ENCODE assay signal across 31 cellular contexts in the genomic region with DNA sequence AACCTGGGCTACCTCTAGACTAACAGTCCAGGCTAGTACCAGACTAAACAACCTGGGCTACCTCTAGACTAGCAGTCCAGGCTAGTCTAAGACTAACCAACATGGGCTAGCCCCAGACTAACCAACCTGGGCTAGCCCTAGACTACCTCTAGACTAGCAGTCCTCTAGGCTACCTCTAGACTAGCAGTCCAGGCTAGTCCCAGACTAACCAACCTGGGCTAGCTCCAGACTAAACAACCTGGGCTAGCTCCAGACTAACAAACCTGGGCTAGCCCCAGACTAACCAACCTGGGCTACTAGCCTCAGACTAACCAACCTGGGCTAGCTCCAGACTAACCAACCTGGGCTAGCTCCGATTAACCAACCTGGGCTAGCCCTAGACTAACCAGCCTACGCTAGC. TPM values are rescaled to one million over a fixed set of nuclear protein-coding genes. Genes with fewer than 3 reads are reported as not detected.
"Had no signal": no experiment of that assay in that cellular context is flagged by ENCODE, and none has a peak within 500 bp of the region (broad histone marks: within the 10 kb centered on the region; RNA-seq: fewer than 3 reads in every experiment).

No MANE protein-coding gene starts in this region.

- H3K27me3 Mint-ChIP-seq: activated CD8-positive, alpha-beta T cell treated with anti-CD3 and anti-CD28 coated beads for 36 hours; activated naive CD8-positive, alpha-beta T cell treated with anti-CD3 and anti-CD28 coated beads for 36 hours had no signal

- H3K27me3 ChIP-seq: brain microvascular endothelial cell, SJSA1 had no signal

- H3K36me3 ChIP-seq: brain microvascular endothelial cell, MG63, SJSA1 had no signal

- DNase-seq: activated CD4-positive, alpha-beta T cell treated with anti-CD3 and anti-CD28 coated beads, Interleukin-2, amount 10 ng/mL, durations not matched to agents 24 days and 14 days; activated CD4-positive, alpha-beta T cell treated with anti-CD3 and anti-CD28 coated beads, Interleukin-2, amount 50 U/mL, for 4 hours; activated CD8-positive, alpha-beta T cell treated with anti-CD3 and anti-CD28 coated beads for 36 hours; activated naive CD4-positive, alpha-beta T cell; activated naive CD4-positive, alpha-beta T cell treated with anti-CD3 and anti-CD28 coated beads, Interleukin-2, amount 50 U/mL, for 16 hours; activated naive CD8-positive, alpha-beta T cell treated with anti-CD3 and anti-CD28 coated beads for 36 hours; activated T-cell treated with anti-CD3 and anti-CD28 coated beads, Interleukin-2, amount 50 U/mL, for 1 hour; amniotic stem cell; aorta; brain microvascular endothelial cell; Kasumi-1; KG1; MG63; NCI-H1048; NCI-H1105 treated with DMSO at 0.1 percent for 48 hours; NCI-H1436; NCI-H1694; NCI-H1930; NCI-H345; NCI-H524 treated with DMSO at 0.1 percent for 48 hours; SHP77; SK-N-SH had no signal

- H3K36me3 Mint-ChIP-seq: activated naive CD8-positive, alpha-beta T cell treated with anti-CD3 and anti-CD28 coated beads for 36 hours had no signal

- H3K9ac ChIP-seq: SK-N-SH had no signal

- ATAC-seq: activated CD8-positive, alpha-beta T cell treated with anti-CD3 and anti-CD28 coated beads for 36 hours; Panc1 had no signal

- H3K4me3 ChIP-seq: MG63, SJSA1 had no signal

- H3K9me3 Mint-ChIP-seq: activated naive CD8-positive, alpha-beta T cell treated with anti-CD3 and anti-CD28 coated beads for 36 hours had no signal

- H3K4me1 Mint-ChIP-seq: activated CD4-positive, alpha-beta T cell treated with anti-CD3 and anti-CD28 coated beads, Interleukin-2, amount 10 ng/mL, durations not matched to agents 24 days and 14 days; activated naive CD8-positive, alpha-beta T cell treated with anti-CD3 and anti-CD28 coated beads for 36 hours had no signal

- H3K4me3 Mint-ChIP-seq: activated CD4-positive, alpha-beta T cell treated with anti-CD3 and anti-CD28 coated beads, Interleukin-2, amount 10 ng/mL, durations not matched to agents 24 days and 14 days; activated CD8-positive, alpha-beta T cell treated with anti-CD3 and anti-CD28 coated beads for 36 hours; activated naive CD8-positive, alpha-beta T cell treated with anti-CD3 and anti-CD28 coated beads for 36 hours; activated T-helper 1 cell treated with anti-CD3 and anti-CD28 coated beads, Interleukin-12 subunit alpha, Interleukin-12 subunit beta, Interleukin-2, Interleukin-4 antibody, amounts not matched to agents 30 ng/mL and 10 ng/mL and 1 ng/mL, durations not matched to agents 14 hours and 24 hours and 36 hours; IgD-negative memory B cell; T-helper 1 cell treated with Interleukin-12 subunit alpha and Interleukin-12 subunit beta and Interleukin-4 antibody, amounts not matched to agents 30 μg/mL and 1 μg/mL, for 36 hours; T-helper 2 cell treated with Interferon-gamma antibody and Interleukin-4, amounts not matched to agents 5 μg/mL and 100 μg/mL, for 36 hours had no signal

- H3K27ac Mint-ChIP-seq: activated CD4-positive, alpha-beta T cell treated with anti-CD3 and anti-CD28 coated beads, Interleukin-2, amount 10 ng/mL, durations not matched to agents 24 days and 14 days; activated CD8-positive, alpha-beta T cell treated with anti-CD3 and anti-CD28 coated beads for 36 hours; activated naive CD8-positive, alpha-beta T cell treated with anti-CD3 and anti-CD28 coated beads for 36 hours; activated T-helper 1 cell treated with anti-CD3 and anti-CD28 coated beads, Interleukin-12 subunit alpha, Interleukin-12 subunit beta, Interleukin-2, Interleukin-4 antibody, amounts not matched to agents 30 ng/mL and 10 ng/mL and 1 ng/mL, durations not matched to agents 14 hours and 24 hours and 36 hours; IgD-negative memory B cell; T-helper 1 cell treated with Interleukin-12 subunit alpha and Interleukin-12 subunit beta and Interleukin-4 antibody, amounts not matched to agents 30 μg/mL and 1 μg/mL, for 36 hours; T-helper 2 cell treated with Interferon-gamma antibody and Interleukin-4, amounts not matched to agents 5 μg/mL and 100 μg/mL, for 36 hours had no signal

- H3K27ac ChIP-seq: brain microvascular endothelial cell, SJSA1 had no signal

- H3K4me1 ChIP-seq: SJSA1 had no signal

- H3K4me2 ChIP-seq: SK-N-SH had no signal

- H3K9me3 ChIP-seq: MG63, SJSA1, SK-N-SH had no signal

RNA-seq across cellular contexts. Expression of a gene that starts 2.0 kb away (rescaled TPM):
- total RNA-seq: activated CD4-positive, alpha-beta T cell treated with anti-CD3 and anti-CD28 coated beads, Interleukin-2, amount 10 ng/mL, durations not matched to agents 24 days and 14 days; activated CD8-positive, alpha-beta memory T cell treated with anti-CD3 and anti-CD28 coated beads for 36 hours; activated CD8-positive, alpha-beta T cell treated with anti-CD3 and anti-CD28 coated beads for 36 hours; activated naive CD8-positive, alpha-beta T cell treated with anti-CD3 and anti-CD28 coated beads for 36 hours; activated T-helper 1 cell treated with anti-CD3 and anti-CD28 coated beads, Interleukin-12 subunit alpha, Interleukin-12 subunit beta, Interleukin-2, Interleukin-4 antibody, amounts not matched to agents 30 ng/mL and 10 ng/mL and 1 ng/mL, durations not matched to agents 14 hours and 24 hours and 36 hours; aorta; NCI-H460; RPMI7951; SJSA1 had no signal
- polyA plus RNA-seq: IgD-negative memory B cell, SK-N-SH had no signal

RNA-seq across cellular contexts. Expression of a gene that starts 17.6 kb away (rescaled TPM):
- total RNA-seq: activated CD4-positive, alpha-beta T cell treated with anti-CD3 and anti-CD28 coated beads, Interleukin-2, amount 10 ng/mL, durations not matched to agents 24 days and 14 days; activated CD8-positive, alpha-beta memory T cell treated with anti-CD3 and anti-CD28 coated beads for 36 hours; activated naive CD8-positive, alpha-beta T cell treated with anti-CD3 and anti-CD28 coated beads for 36 hours; activated T-helper 1 cell treated with anti-CD3 and anti-CD28 coated beads, Interleukin-12 subunit alpha, Interleukin-12 subunit beta, Interleukin-2, Interleukin-4 antibody, amounts not matched to agents 30 ng/mL and 10 ng/mL and 1 ng/mL, durations not matched to agents 14 hours and 24 hours and 36 hours; aorta; NCI-H460; RPMI7951; SJSA1 had no signal
- polyA plus RNA-seq: IgD-negative memory B cell, SK-N-SH had no signal

RNA-seq across cellular contexts. Expression of a gene that starts 33.6 kb away (rescaled TPM):
- total RNA-seq: activated CD4-positive, alpha-beta T cell treated with anti-CD3 and anti-CD28 coated beads, Interleukin-2, amount 10 ng/mL, durations not matched to agents 24 days and 14 days; activated CD8-positive, alpha-beta memory T cell treated with anti-CD3 and anti-CD28 coated beads for 36 hours; activated CD8-positive, alpha-beta T cell treated with anti-CD3 and anti-CD28 coated beads for 36 hours; activated naive CD8-positive, alpha-beta T cell treated with anti-CD3 and anti-CD28 coated beads for 36 hours; activated T-helper 1 cell treated with anti-CD3 and anti-CD28 coated beads, Interleukin-12 subunit alpha, Interleukin-12 subunit beta, Interleukin-2, Interleukin-4 antibody, amounts not matched to agents 30 ng/mL and 10 ng/mL and 1 ng/mL, durations not matched to agents 14 hours and 24 hours and 36 hours; NCI-H460; SJSA1 had no signal
- polyA plus RNA-seq: IgD-negative memory B cell, SK-N-SH had no signal

RNA-seq across cellular contexts. Expression of a gene that starts 47.1 kb away (rescaled TPM):
- total RNA-seq: RPMI7951 had no signal
- polyA plus RNA-seq: IgD-negative memory B cell, SK-N-SH had no signal

RNA-seq across cellular contexts. Expression of a gene that starts 54.9 kb away (rescaled TPM):
- total RNA-seq: NCI-H460, RPMI7951, SJSA1 had no signal
- polyA plus RNA-seq: SK-N-SH had no signal
